In the genomic region with DNA sequence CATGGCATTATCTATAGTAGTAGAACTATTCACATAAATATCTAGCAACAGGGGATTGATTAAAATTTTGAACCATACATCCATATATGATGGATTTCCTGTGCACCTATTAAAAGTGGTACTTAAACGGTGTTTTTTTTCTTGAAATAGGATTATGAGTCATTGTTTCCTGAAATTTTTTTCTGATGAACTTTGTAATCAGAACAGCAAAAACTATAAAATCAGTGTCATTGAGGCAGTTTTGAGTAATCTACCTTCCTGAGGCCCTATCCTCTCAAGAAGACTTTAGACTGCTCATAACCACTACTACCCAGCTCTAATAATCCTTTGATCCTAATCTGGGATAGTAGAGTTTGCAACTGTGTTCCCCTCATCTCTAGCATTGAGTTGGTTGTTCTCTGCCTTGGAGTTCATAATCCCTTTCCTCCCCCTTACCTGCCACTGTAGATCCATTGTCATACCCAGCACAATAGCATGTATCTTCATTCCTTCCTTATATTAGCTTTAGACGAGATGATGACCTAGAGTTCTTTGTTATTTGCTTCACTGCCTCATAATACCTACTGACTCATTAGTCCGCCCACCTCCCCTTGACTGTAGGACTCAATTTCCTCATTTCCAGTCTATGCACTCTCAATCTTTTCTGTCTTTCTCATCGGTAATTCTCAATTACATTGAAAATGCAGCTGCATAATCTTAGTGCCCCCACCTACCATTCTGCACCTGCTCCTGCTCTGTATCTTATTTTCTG, we compare ENCODE assay signal across 15 cellular contexts.
A peak's percentile ranks its signal among the peaks of the same experiment; 100 is the strongest.
DNase-seq lines count a peak whose midpoint lies in the region; ATAC-seq, FAIRE-seq and TF ChIP-seq lines count a peak whose summit lies in the region.
"Had no signal": no experiment of that assay in that cellular context is flagged by ENCODE, and none has a peak within 500 bp of the region (broad histone marks: within the 10 kb centered on the region; RNA-seq: fewer than 3 reads in every experiment).

No MANE protein-coding gene starts in this region.

- H3K36me3 Mint-ChIP-seq in activated CD4-positive, alpha-beta T cell treated with anti-CD3 and anti-CD28 coated beads for 36 hours (ENCODE audit: low read depth), result peaks cover 14% of the 10 kb centered on the region
- peaks cover 25% of the 10 kb centered on the region for H3K36me3 Mint-ChIP-seq in activated CD4-positive, alpha-beta T cell treated with anti-CD3 and anti-CD28 coated beads, Interleukin-2, amount 10 ng/mL, durations not matched to agents 24 days and 14 days (ENCODE audit: low read depth)

- peaks cover 19% of the 10 kb centered on the region for H3K4me1 ChIP-seq in endothelial cell of umbilical vein (ENCODE audit: control insufficient read depth, extremely low read depth, insufficient read depth, low read length)
- H3K4me1 ChIP-seq: A549 had no signal

- no peaks in the 10 kb centered on the region for H3K9me1 ChIP-seq in endothelial cell of umbilical vein (replicated peaks; ENCODE audit: control insufficient read depth, extremely low read depth, insufficient read depth, low read length)

- no peaks in the 10 kb centered on the region for H3K27me3 Mint-ChIP-seq in activated CD4-positive, alpha-beta T cell treated with anti-CD3 and anti-CD28 coated beads for 36 hours
- no peaks in the 10 kb centered on the region for H3K27me3 Mint-ChIP-seq in activated CD4-positive, alpha-beta T cell treated with anti-CD3 and anti-CD28 coated beads, Interleukin-2, amount 10 ng/mL, durations not matched to agents 24 days and 14 days
- H3K27me3 Mint-ChIP-seq: activated naive CD4-positive, alpha-beta T cell treated with anti-CD3 and anti-CD28 coated beads, Interleukin-2, amount 50 U/mL, for 24 hours; progenitor cell of endocrine pancreas had no signal

- intact Hi-C loops in activated CD4-positive, alpha-beta T cell treated with anti-CD3 and anti-CD28 coated beads for 36 hours (cut with DNase I, micrococcal nuclease), result loop anchor here (1.0 kb wide), 1 partner anchor 41 kb away; no protein-coding TSS in a partner anchor
- intact Hi-C loops in activated CD4-positive, alpha-beta T cell treated with anti-CD3 and anti-CD28 coated beads, Interleukin-2, amount 10 ng/mL, durations not matched to agents 24 days and 14 days (cut with micrococcal nuclease), result loop anchor here (1.0 to 5.0 kb wide), 5 partner anchors 24 to 146 kb away; no protein-coding TSS in a partner anchor
- intact Hi-C loops in endothelial cell of umbilical vein (cut with micrococcal nuclease), result loop anchor here (1.0 kb wide), 1 partner anchor 9 kb away; no protein-coding TSS in a partner anchor

- peak; percentile 55 for FAIRE-seq in endothelial cell of umbilical vein (lab: Jason Lieb, UNC)
- FAIRE-seq: A549, GM19239, urothelium cell line had no signal

- no peaks in the 10 kb centered on the region for H3K36me3 ChIP-seq in endothelial cell of umbilical vein (ENCODE audit: control insufficient read depth in 2 of 2, extremely low read depth in 1 of 2, insufficient read depth in 2 of 2, low read length in 2 of 2)

- H3K4me2 ChIP-seq in endothelial cell of umbilical vein (ENCODE audit: insufficient read depth, low read length), result peak overlapping the region; percentile 55
- H3K4me2 ChIP-seq: A549 had no signal

- no peak overlapping the region for H3K4me3 Mint-ChIP-seq in activated CD4-positive, alpha-beta T cell treated with anti-CD3 and anti-CD28 coated beads for 36 hours
- no peak overlapping the region for H3K4me3 Mint-ChIP-seq in activated CD4-positive, alpha-beta T cell treated with anti-CD3 and anti-CD28 coated beads, Interleukin-2, amount 10 ng/mL, durations not matched to agents 24 days and 14 days
- H3K4me3 Mint-ChIP-seq: GM23338 had no signal

- CTCF ChIA-PET in activated CD4-positive, alpha-beta T cell treated with anti-CD3 and anti-CD28 coated beads for 36 hours (lab: Charles Lee), result interaction anchor here (0.9 to 1.4 kb wide), 4 partner anchors 16 to 41 kb away, joined by 3 to 7 read pairs (median 4); no protein-coding TSS in a partner anchor
- CTCF ChIA-PET in endothelial cell of umbilical vein (lab: Charles Lee), result interaction anchor here (0.8 to 1.6 kb wide), 2 partner anchors 8 to 10 kb away, joined by 3 to 9 read pairs; no protein-coding TSS in a partner anchor

- H3K4me1 Mint-ChIP-seq in activated CD4-positive, alpha-beta T cell treated with anti-CD3 and anti-CD28 coated beads for 36 hours, result peaks cover 12% of the 10 kb centered on the region
- peaks cover 32% of the 10 kb centered on the region for H3K4me1 Mint-ChIP-seq in activated CD4-positive, alpha-beta T cell treated with anti-CD3 and anti-CD28 coated beads, Interleukin-2, amount 10 ng/mL, durations not matched to agents 24 days and 14 days

- dilution Hi-C loops in endothelial cell of umbilical vein (cut with MboI; ENCODE audit: extremely low pct_ligation_motif_present, low sequenced_read_pairs), result no loop called here

- H3K4me3 ChIP-seq in endothelial cell of umbilical vein (replicated peaks in 1 of 3; ENCODE audit: insufficient read depth in 1 of 3, low read depth in 1 of 3, low read length in 3 of 3), result no peak overlapping the region
- H3K4me3 ChIP-seq: A549, GM23338 had no signal

- peak; percentile 58 for DNase-seq in activated CD4-positive, alpha-beta T cell treated with anti-CD3 and anti-CD28 coated beads for 36 hours
- no peak for DNase-seq in activated CD4-positive, alpha-beta T cell treated with anti-CD3 and anti-CD28 coated beads, Interleukin-2, amount 10 ng/mL, durations not matched to agents 24 days and 14 days
- DNase-seq in M059J (ENCODE audit: low read depth) (peak; percentile 32), endothelial cell of umbilical vein (ENCODE audit: low read depth, low spot score) (peak; percentile 66), HuH-7 (ENCODE audit: low spot score) (no peak), G401 (ENCODE audit: low spot score) (no peak)
- DNase-seq in stimulated activated CD4-positive, alpha-beta T cell treated with anti-CD3 and anti-CD28 coated beads, Interleukin-4, amount 100 ng/mL, for 1 hour, result peak; percentile 16
- DNase-seq: NCI-H774 had no signal

- no peak for TF ChIP-seq CTCF in endothelial cell of umbilical vein (IDR thresholded peaks at IDR 0.05; ENCODE audit: extremely low read depth in 1 of 2, insufficient read depth in 1 of 2, low read depth in 1 of 2, low read length in 2 of 2)

- peaks cover 2% of the 10 kb centered on the region for H4K20me1 ChIP-seq in endothelial cell of umbilical vein (replicated peaks; ENCODE audit: control insufficient read depth, extremely low read depth, insufficient read depth, low read length)

- H2AFZ ChIP-seq in endothelial cell of umbilical vein (ENCODE audit: low read depth, low read length), result no peak overlapping the region
- H2AFZ ChIP-seq: GM23338 had no signal

- peak; percentile 89 for ATAC-seq in activated CD4-positive, alpha-beta T cell treated with anti-CD3 and anti-CD28 coated beads for 36 hours
- ATAC-seq in HG03460 (IDR thresholded peaks at IDR 0.05; ENCODE audit: unreplicated experiment), result no peak
- ATAC-seq: A549, GM23338 had no signal

- H3K27me3 ChIP-seq in endothelial cell of umbilical vein (ENCODE audit: control insufficient read depth in 2 of 2, insufficient read depth in 2 of 2, low read length in 2 of 2), result no peaks in the 10 kb centered on the region

- H3K9ac ChIP-seq in endothelial cell of umbilical vein (replicated peaks; ENCODE audit: extremely low read depth, insufficient read depth, low read length), result no peak overlapping the region

- in situ Hi-C loops in G401 (cut with HindIII; ENCODE audit: low sequenced_read_pairs), result no loop called here

- BruUV-seq in endothelial cell of umbilical vein (replicated peaks; lab: Mats Ljungman, UMichigan), result no TSS peak

- no peaks in the 10 kb centered on the region for H3K9me3 Mint-ChIP-seq in activated CD4-positive, alpha-beta T cell treated with anti-CD3 and anti-CD28 coated beads for 36 hours (ENCODE audit: low read depth)
- H3K9me3 Mint-ChIP-seq in activated CD4-positive, alpha-beta T cell treated with anti-CD3 and anti-CD28 coated beads, Interleukin-2, amount 10 ng/mL, durations not matched to agents 24 days and 14 days, result no peaks in the 10 kb centered on the region
- H3K9me3 Mint-ChIP-seq: activated naive CD4-positive, alpha-beta T cell treated with anti-CD3 and anti-CD28 coated beads, Interleukin-2, amount 50 U/mL, for 24 hours; GM23338 had no signal

- POLR2A ChIA-PET in activated CD4-positive, alpha-beta T cell treated with anti-CD3 and anti-CD28 coated beads for 36 hours (lab: Charles Lee), result no interaction called here
- POLR2A ChIA-PET in endothelial cell of umbilical vein (lab: Charles Lee), result no interaction called here

- peak overlapping the region; percentile 6 for H3K27ac ChIP-seq in endothelial cell of umbilical vein (ENCODE audit: insufficient read depth, low read depth, low read length)
- H3K27ac ChIP-seq: A549 had no signal

- peaks cover 45% of the 10 kb centered on the region for H3K79me2 ChIP-seq in endothelial cell of umbilical vein (ENCODE audit: control insufficient read depth, insufficient read depth, low read length)

- H3K9me3 ChIP-seq in endothelial cell of umbilical vein (replicated peaks; ENCODE audit: control insufficient read depth, insufficient read depth, low read length), result no peaks in the 10 kb centered on the region
- H3K9me3 ChIP-seq: A549 had no signal

- no peak for TF ChIP-seq POLR2A in endothelial cell of umbilical vein (IDR thresholded peaks at IDR 0.05; ENCODE audit: low read depth, low read length)

- H3K27ac Mint-ChIP-seq in activated CD4-positive, alpha-beta T cell treated with anti-CD3 and anti-CD28 coated beads for 36 hours, result no peak overlapping the region
- no peak overlapping the region for H3K27ac Mint-ChIP-seq in activated CD4-positive, alpha-beta T cell treated with anti-CD3 and anti-CD28 coated beads, Interleukin-2, amount 10 ng/mL, durations not matched to agents 24 days and 14 days
- H3K27ac Mint-ChIP-seq: activated naive CD4-positive, alpha-beta T cell treated with anti-CD3 and anti-CD28 coated beads, Interleukin-2, amount 50 U/mL, for 24 hours; GM23338; progenitor cell of endocrine pancreas had no signal

TF ChIP-seq in endothelial cell of umbilical vein, 7 proteins besides CTCF, POLR2A, EP300 and RAD21:
- TF ChIP-seq EZH2 (IDR thresholded peaks at IDR 0.05; ENCODE audit: borderline replicate concordance, low read depth, low read length, severe bottlenecking), result no peak
- TF ChIP-seq POLR2AphosphoS5 (IDR thresholded peaks at IDR 0.05; ENCODE audit: insufficient read depth, low read depth, low read length), result no peak
- no peak for TF ChIP-seq MYC (IDR thresholded peaks at IDR 0.05; ENCODE audit: low read depth, low read length)
- peak; percentile 53 for TF ChIP-seq FOS (IDR thresholded peaks at IDR 0.05; ENCODE audit: borderline replicate concordance, insufficient read depth, low read length)
- peak; percentile 74 for TF ChIP-seq JUN (IDR thresholded peaks at IDR 0.05; ENCODE audit: borderline replicate concordance, insufficient read depth, insufficient read length, low read depth)
- TF ChIP-seq, protein P1, sequence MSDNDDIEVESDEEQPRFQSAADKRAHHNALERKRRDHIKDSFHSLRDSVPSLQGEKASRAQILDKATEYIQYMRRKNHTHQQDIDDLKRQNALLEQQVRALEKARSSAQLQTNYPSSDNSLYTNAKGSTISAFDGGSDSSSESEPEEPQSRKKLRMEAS (IDR thresholded peaks at IDR 0.05; ENCODE audit: insufficient read depth, insufficient read length), result no peak
- TF ChIP-seq GATA2 (IDR thresholded peaks at IDR 0.05; ENCODE audit: insufficient read depth, insufficient read length, low read depth, low read length), result peak; percentile 48

Comparison
In these comparisons a context has a peak if more than half of its experiments do, and no peak if none do; other contexts are left out.
1. DNase-seq: peak in activated CD4-positive, alpha-beta T cell treated with anti-CD3 and anti-CD28 coated beads for 36 hours (single experiment), M059J (single experiment), endothelial cell of umbilical vein (single experiment) and stimulated activated CD4-positive, alpha-beta T cell treated with anti-CD3 and anti-CD28 coated beads, Interleukin-4, amount 100 ng/mL, for 1 hour (single experiment); none in activated CD4-positive, alpha-beta T cell treated with anti-CD3 and anti-CD28 coated beads, Interleukin-2, amount 10 ng/mL, durations not matched to agents 24 days and 14 days (single experiment), HuH-7 (single experiment) and G401 (single experiment).